Comparison of ENCODE assay signal across 19 cellular contexts in genomic region chr12:10384191-10384590, GRCh38. TPM values are rescaled to one million over a fixed set of nuclear protein-coding genes. Genes with fewer than 3 reads are reported as not detected.
DNase-seq lines count a peak whose midpoint lies in the region; ATAC-seq and TF ChIP-seq lines count a peak whose summit lies in the region.
"Had no signal": no experiment of that assay in that cellular context is flagged by ENCODE, and none has a peak within 500 bp of the region (broad histone marks: within the 10 kb centered on the region; RNA-seq: fewer than 3 reads in every experiment).

No MANE protein-coding gene starts in this region.

- CTCF ChIA-PET in activated CD8-positive, alpha-beta T cell treated with anti-CD3 and anti-CD28 coated beads for 36 hours (lab: Charles Lee) = interaction anchor here (0.6 to 2.7 kb wide), 2 partner anchors 18 to 60 kb away, joined by 3 to 13 read pairs; no protein-coding TSS in a partner anchor

- H3K27me3 ChIP-seq in spleen (replicated peaks in 1 of 7) = no peaks in the 10 kb centered on the region

- H3K4me3 ChIP-seq in spleen = peak overlapping the region in 1 of 8 donors; percentile 53
- H3K4me3 ChIP-seq: A549 had no signal

- 80 to 87% (median 84%) methylated on average over 3 of the region's 3 CpGs for WGBS in spleen, 5 donors

- H3K27me3 Mint-ChIP-seq in activated T-cell treated with anti-CD3 and anti-CD28 coated beads, Interleukin-2, amount 50 U/mL, for 72 hours (ENCODE audit: low read depth) = peaks cover 14% of the 10 kb centered on the region
- no peaks in the 10 kb centered on the region for H3K27me3 Mint-ChIP-seq in activated CD8-positive, alpha-beta T cell treated with anti-CD3 and anti-CD28 coated beads for 36 hours
- H3K27me3 Mint-ChIP-seq in effector memory CD8-positive, alpha-beta T cell = no peaks in the 10 kb centered on the region
- no peaks in the 10 kb centered on the region for H3K27me3 Mint-ChIP-seq in osteocyte (ENCODE audit: unreplicated experiment)

- H3K9me3 Mint-ChIP-seq in activated T-cell treated with anti-CD3 and anti-CD28 coated beads, Interleukin-2, amount 50 U/mL, for 72 hours = peaks cover 1 to 2% of the 10 kb centered on the region in 2 donors
- peaks cover 6% of the 10 kb centered on the region for H3K9me3 Mint-ChIP-seq in activated CD8-positive, alpha-beta T cell treated with anti-CD3 and anti-CD28 coated beads for 36 hours
- no peaks in the 10 kb centered on the region for H3K9me3 Mint-ChIP-seq in effector memory CD8-positive, alpha-beta T cell
- H3K9me3 Mint-ChIP-seq in osteocyte (ENCODE audit: unreplicated experiment) = peaks cover 15% of the 10 kb centered on the region

- peak overlapping the region; percentile 95 for H3K27ac Mint-ChIP-seq in activated T-cell treated with anti-CD3 and anti-CD28 coated beads, Interleukin-2, amount 50 U/mL, for 72 hours
- peak overlapping the region; percentile 92 for H3K27ac Mint-ChIP-seq in activated CD8-positive, alpha-beta T cell treated with anti-CD3 and anti-CD28 coated beads for 36 hours
- peak overlapping the region; percentile 87 to 90 for H3K27ac Mint-ChIP-seq in effector memory CD8-positive, alpha-beta T cell
- H3K27ac Mint-ChIP-seq in osteocyte (ENCODE audit: unreplicated experiment) = peak overlapping the region; percentile 86

- no peaks in the 10 kb centered on the region for H3K4me1 ChIP-seq in spleen

- DNase-seq in activated T-cell treated with anti-CD3 and anti-CD28 coated beads, Interleukin-2, amount 50 U/mL, for 72 hours = no peak
- no peak for DNase-seq in activated T-cell treated with anti-CD3 and anti-CD28 coated beads, Interleukin-2, amount 50 U/mL, for 48 hours
- DNase-seq in activated CD8-positive, alpha-beta T cell treated with anti-CD3 and anti-CD28 coated beads for 36 hours = no peak
- no peak for DNase-seq in effector memory CD8-positive, alpha-beta T cell
- DNase-seq in osteocyte (ENCODE audit: extremely low spot score, unreplicated experiment) (no peak), spleen (no peak), cerebellar cortex (ENCODE audit: low spot score) (no peak)
- DNase-seq: EL, GOT3, NCI-H1048, NCI-H2081 treated with DMSO at 0.1 percent for 48 hours, NCI-H510A, NCI-H774, PC-3 had no signal

- peak overlapping the region in 2 of 8 donors; percentile 67 to 75 for H3K27ac ChIP-seq in spleen
- H3K27ac ChIP-seq: A549, C4-2B, KMS-11 had no signal

- no peak for ATAC-seq in activated T-cell treated with anti-CD3 and anti-CD28 coated beads, Interleukin-2, amount 50 U/mL, for 72 hours (replicated peaks in 1 of 2)
- no peak for ATAC-seq in activated CD8-positive, alpha-beta T cell treated with anti-CD3 and anti-CD28 coated beads for 36 hours
- no peak for ATAC-seq in effector memory CD8-positive, alpha-beta T cell (replicated peaks)
- ATAC-seq in GM19035 (IDR thresholded peaks at IDR 0.05; ENCODE audit: unreplicated experiment) = no peak
- ATAC-seq: A549 had no signal

- TF ChIP-seq POLR2A in spleen (IDR thresholded peaks at IDR 0.05) = no peak

- no peak for TF ChIP-seq CTCF in activated CD8-positive, alpha-beta T cell treated with anti-CD3 and anti-CD28 coated beads for 36 hours (IDR thresholded peaks at IDR 0.05)
- TF ChIP-seq CTCF in osteocyte (IDR thresholded peaks at IDR 0.05) (no peak), spleen (IDR thresholded peaks at IDR 0.05 in 8 of 11, conservative IDR thresholded peaks at IDR 0.05 in 3 of 11) (no peak)

- peaks cover 0 to 7% (median 0%) of the 10 kb centered on the region in 8 donors for H3K9me3 ChIP-seq in spleen

- peaks cover 22% of the 10 kb centered on the region for H3K4me1 Mint-ChIP-seq in activated T-cell treated with anti-CD3 and anti-CD28 coated beads, Interleukin-2, amount 50 U/mL, for 72 hours (ENCODE audit: low read depth)
- peaks cover 49% of the 10 kb centered on the region for H3K4me1 Mint-ChIP-seq in activated CD8-positive, alpha-beta T cell treated with anti-CD3 and anti-CD28 coated beads for 36 hours (ENCODE audit: low read depth)
- H3K4me1 Mint-ChIP-seq in effector memory CD8-positive, alpha-beta T cell (ENCODE audit: low read depth in 2 of 2) = peaks cover 34 to 48% of the 10 kb centered on the region in 2 donors
- peaks cover 41% of the 10 kb centered on the region for H3K4me1 Mint-ChIP-seq in osteocyte (ENCODE audit: unreplicated experiment)

- H3K36me3 ChIP-seq in spleen = no peaks in the 10 kb centered on the region

- H3K4me3 Mint-ChIP-seq in activated T-cell treated with anti-CD3 and anti-CD28 coated beads, Interleukin-2, amount 50 U/mL, for 72 hours = peak overlapping the region; percentile 75 to 87
- peak overlapping the region; percentile 90 for H3K4me3 Mint-ChIP-seq in activated CD8-positive, alpha-beta T cell treated with anti-CD3 and anti-CD28 coated beads for 36 hours
- peak overlapping the region; percentile 74 to 82 for H3K4me3 Mint-ChIP-seq in effector memory CD8-positive, alpha-beta T cell
- H3K4me3 Mint-ChIP-seq in osteocyte (ENCODE audit: unreplicated experiment) = no peak overlapping the region

- intact Hi-C loops in activated CD8-positive, alpha-beta T cell treated with anti-CD3 and anti-CD28 coated beads for 36 hours (cut with micrococcal nuclease) = loop anchor here (10.0 kb wide), 1 partner anchor 709 kb away; no protein-coding TSS in a partner anchor
- intact Hi-C loops in spleen (cut with DNase I; ENCODE audit: low total_unique reads) = no loop called here

- H3K36me3 Mint-ChIP-seq in activated T-cell treated with anti-CD3 and anti-CD28 coated beads, Interleukin-2, amount 50 U/mL, for 72 hours (ENCODE audit: insufficient read depth in 2 of 2) = peaks cover 3 to 7% of the 10 kb centered on the region in 2 donors
- peaks cover 90% of the 10 kb centered on the region for H3K36me3 Mint-ChIP-seq in activated CD8-positive, alpha-beta T cell treated with anti-CD3 and anti-CD28 coated beads for 36 hours (ENCODE audit: low read depth)
- H3K36me3 Mint-ChIP-seq in effector memory CD8-positive, alpha-beta T cell (ENCODE audit: insufficient read depth) = peaks cover 86% of the 10 kb centered on the region
- peaks cover 20% of the 10 kb centered on the region for H3K36me3 Mint-ChIP-seq in osteocyte (ENCODE audit: unreplicated experiment)

- POLR2A ChIA-PET in activated CD8-positive, alpha-beta T cell treated with anti-CD3 and anti-CD28 coated beads for 36 hours (lab: Charles Lee) = interaction anchor here (1.1 to 6.3 kb wide), 4 partner anchors 170 to 624 kb away, joined by 3 to 139 read pairs (median 38); partner anchors contain the start of genes CD69 and GABARAPL1

RNA-seq across cellular contexts. Expression of gene KLRK1, which starts 5.7 kb away (rescaled TPM):
- 10 to 100 TPM; 18.9 to 23.6 TPM for total RNA-seq in activated T-cell treated with anti-CD3 and anti-CD28 coated beads, Interleukin-2, amount 50 U/mL, for 72 hours
- 100 to 1,000 TPM; 111 to 112 TPM for total RNA-seq in activated CD8-positive, alpha-beta T cell treated with anti-CD3 and anti-CD28 coated beads for 36 hours
- total RNA-seq in osteocyte (3.2 and 4.9 TPM in 2 replicates), spleen (10 to 100 TPM; 30.5 to 64.6 (median 39.9) TPM)
- 10 to 100 TPM; 12.3 to 78.1 (median 45.9) TPM for polyA plus RNA-seq in spleen
- total RNA-seq: M059J, PC-3 had no signal
- polyA plus RNA-seq: A549 had no signal

RNA-seq across cellular contexts. Expression of gene KLRC4, which starts 25.4 kb away (rescaled TPM):
- 1 to 10 TPM; 6.1 to 7.1 TPM for total RNA-seq in activated T-cell treated with anti-CD3 and anti-CD28 coated beads, Interleukin-2, amount 50 U/mL, for 72 hours
- total RNA-seq in activated CD8-positive, alpha-beta T cell treated with anti-CD3 and anti-CD28 coated beads for 36 hours = 1 to 10 TPM; 2.9 to 3.7 TPM
- total RNA-seq in osteocyte (3.1 and 3.3 TPM in 2 replicates), spleen (10 to 100 TPM in 3 of 7 donors, 1 to 10 TPM in 4; 4.1 to 14.6 (median 6.7) TPM)
- polyA plus RNA-seq in spleen = under 1 TPM; 0.22 to 0.52 (median 0.28) TPM
- total RNA-seq: M059J, PC-3 had no signal
- polyA plus RNA-seq: A549 had no signal

RNA-seq across cellular contexts. Expression of gene KLRC3, which starts 36.2 kb away (rescaled TPM):
- total RNA-seq in activated T-cell treated with anti-CD3 and anti-CD28 coated beads, Interleukin-2, amount 50 U/mL, for 72 hours = 1 to 10 TPM; 2.5 to 2.8 TPM
- total RNA-seq in activated CD8-positive, alpha-beta T cell treated with anti-CD3 and anti-CD28 coated beads for 36 hours = 1 to 10 TPM; 2.0 to 2.8 TPM
- total RNA-seq in osteocyte (4.9 and 6.7 TPM in 2 replicates), spleen (1 to 10 TPM in 6 of 7 donors, under 1 TPM in 1; 0.76 to 5.8 (median 2.4) TPM)
- 1 to 10 TPM in 1 of 3 donors, under 1 TPM in 2; 0.13 to 2.7 (median 0.98) TPM for polyA plus RNA-seq in spleen
- total RNA-seq: M059J, PC-3 had no signal

RNA-seq across cellular contexts. Expression of gene KLRC2, which starts 51.6 kb away (rescaled TPM):
- total RNA-seq in activated T-cell treated with anti-CD3 and anti-CD28 coated beads, Interleukin-2, amount 50 U/mL, for 72 hours = 1 to 10 TPM; 1.4 to 1.9 TPM
- total RNA-seq in activated CD8-positive, alpha-beta T cell treated with anti-CD3 and anti-CD28 coated beads for 36 hours = 1 to 10 TPM; 2.5 to 2.6 TPM
- total RNA-seq in osteocyte (3.0 and 3.6 TPM in 2 replicates), spleen (10 to 100 TPM in 2 of 7 donors, 1 to 10 TPM in 5; 2.6 to 20.8 (median 5.0) TPM)
- polyA plus RNA-seq in spleen = 1 to 10 TPM; 1.4 to 1.9 (median 1.5) TPM
- total RNA-seq: M059J, PC-3 had no signal
